ENCODE assay signal across 8 cellular contexts in genomic region chr4:110059556-110060191, GRCh38.
A peak's percentile ranks its signal among the peaks of the same experiment; 100 is the strongest.
DNase-seq lines count a peak whose midpoint lies in the region; ATAC-seq and TF ChIP-seq lines count a peak whose summit lies in the region.

No MANE protein-coding gene starts in this region.

- H3K4me3 ChIP-seq in GM12865 (ENCODE audit: low read depth, low read length) = no peak overlapping the region
- no peak overlapping the region for H3K4me3 ChIP-seq in coronary artery

- TF ChIP-seq CTCF in GM12865 (IDR thresholded peaks at IDR 0.05; ENCODE audit: insufficient read depth, low read depth, low read length, missing control alignments) = no peak
- TF ChIP-seq CTCF in coronary artery (IDR thresholded peaks at IDR 0.05) = no peak

- peak; percentile 87 for ATAC-seq in GM21423 (IDR thresholded peaks at IDR 0.05; ENCODE audit: unreplicated experiment)
- peak; percentile 90 for ATAC-seq in HG03571 (IDR thresholded peaks at IDR 0.05; ENCODE audit: unreplicated experiment)

- H3K27ac ChIP-seq in coronary artery (no peak overlapping the region), substantia nigra (ENCODE audit: low read depth, low read length, poor library complexity, severe bottlenecking) (no peak overlapping the region)

- DNase-seq in GM12865 (ENCODE audit: low read depth) (peak; percentile 77), fibroblast of peridontal ligament (ENCODE audit: extremely low read depth) (peak; percentile 44), SW480 (ENCODE audit: low spot score) (no peak), coronary artery (ENCODE audit: low spot score) (no peak), NCI-H2171 treated with DMSO at 0.1 percent for 48 hours (lab: John Stamatoyannopoulos, UW) (no peak), substantia nigra (lab: John Stamatoyannopoulos, UW) (no peak)

Comparison
In these comparisons a context has a peak if more than half of its experiments do, and no peak if none do; other contexts are left out.
1. DNase-seq: peak in GM12865 (single experiment) and fibroblast of peridontal ligament (single experiment); none in SW480 (single experiment), coronary artery (single experiment), NCI-H2171 treated with DMSO at 0.1 percent for 48 hours (single experiment) and substantia nigra (0 of 49).